Comparison of ENCODE assay signal across 8 cellular contexts in the genomic region with DNA sequence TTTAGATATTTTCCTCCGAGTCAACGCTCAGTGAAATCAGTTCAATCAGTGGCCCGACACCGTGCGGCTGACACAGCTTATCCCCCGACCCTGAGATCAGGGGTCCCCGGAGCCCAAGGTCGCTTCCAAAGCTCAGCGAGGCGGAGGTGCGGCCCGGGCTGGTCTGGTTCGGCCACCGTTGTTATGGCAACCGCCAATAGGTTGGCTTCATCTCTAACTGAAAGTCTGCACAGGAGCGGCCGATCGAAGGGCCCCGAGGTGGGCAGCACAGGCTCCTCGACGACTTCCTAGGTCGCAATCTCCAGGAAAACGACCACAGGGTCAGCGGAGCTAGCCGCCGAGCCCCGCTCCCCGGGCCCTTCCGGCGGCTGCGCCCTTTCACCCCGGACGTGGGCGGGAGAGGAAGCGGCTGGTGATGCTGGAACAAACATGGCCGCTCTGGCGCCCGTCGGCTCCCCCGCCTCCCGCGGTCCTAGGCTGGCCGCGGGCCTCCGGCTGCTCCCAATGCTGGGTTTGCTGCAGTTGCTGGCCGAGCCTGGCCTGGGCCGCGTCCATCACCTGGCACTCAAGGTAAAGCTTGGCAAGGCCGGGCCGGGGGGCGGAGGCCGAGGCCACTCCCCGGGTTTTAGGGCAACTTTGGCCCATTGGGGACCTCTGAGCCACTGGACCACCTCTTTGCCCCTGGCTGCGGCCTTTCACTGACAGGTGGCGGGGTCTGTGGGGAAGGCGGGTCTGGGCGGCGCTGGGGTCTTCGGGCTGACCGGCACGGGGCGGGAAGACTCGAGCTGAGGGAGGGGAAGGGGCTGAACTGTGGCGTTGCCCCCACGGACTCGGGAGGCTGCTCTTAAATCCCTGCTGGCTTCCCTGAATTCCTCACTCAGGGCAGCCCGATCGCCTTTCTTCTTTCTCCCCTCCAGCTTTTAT. TPM values are rescaled to one million over a fixed set of nuclear protein-coding genes. Genes with fewer than 3 reads are reported as not detected.
DNase-seq lines count a peak whose midpoint lies in the region; ATAC-seq and TF ChIP-seq lines count a peak whose summit lies in the region.

A gene (plus strand): TSS at position 403 of the 924 bp plus-strand sequence. CDS start 27 bp downstream, at position 430.

- peak within 1 kb of the TSS; percentile 97 for H3K4me3 ChIP-seq in lower lobe of right lung

- peaks cover 13% of the 10 kb centered on the region for H3K36me3 Mint-ChIP-seq in activated CD4-positive, alpha-beta memory T cell treated with anti-CD3 and anti-CD28 coated beads, Interleukin-2, amount 10 ng/mL, durations not matched to agents 7 days and 5 days (ENCODE audit: low read depth)

- intact Hi-C loops in lower lobe of right lung (cut with DNase I) = no loop called here

- TF ChIP-seq CTCF in lower lobe of right lung (IDR thresholded peaks at IDR 0.05) = no peak

- no peaks in the 10 kb centered on the region for H3K27me3 Mint-ChIP-seq in activated CD4-positive, alpha-beta memory T cell treated with anti-CD3 and anti-CD28 coated beads, Interleukin-2, amount 10 ng/mL, durations not matched to agents 7 days and 5 days

- peaks cover 10% of the 10 kb centered on the region for H3K36me3 ChIP-seq in lower lobe of right lung

- H3K27ac ChIP-seq in lower lobe of right lung = peak within 1 kb of the TSS; percentile 92

- no peaks in the 10 kb centered on the region for H3K9me3 Mint-ChIP-seq in activated CD4-positive, alpha-beta memory T cell treated with anti-CD3 and anti-CD28 coated beads, Interleukin-2, amount 10 ng/mL, durations not matched to agents 7 days and 5 days

- peaks cover 43% of the 10 kb centered on the region for H3K4me1 Mint-ChIP-seq in activated CD4-positive, alpha-beta memory T cell treated with anti-CD3 and anti-CD28 coated beads, Interleukin-2, amount 10 ng/mL, durations not matched to agents 7 days and 5 days

- POLR2A ChIA-PET in activated CD4-positive, alpha-beta memory T cell treated with anti-CD3 and anti-CD28 coated beads, Interleukin-2, amount 10 ng/mL, durations not matched to agents 7 days and 5 days (lab: Charles Lee) = interaction anchor here (0.6 to 2.7 kb wide), 30 partner anchors 9 to 219 kb away, joined by 3 to 64 read pairs (median 4); a partner anchor contains a TSS

- DNase-seq in 8988T (peak; percentile 80), NCI-H748 (lab: John Stamatoyannopoulos, UW; ENCODE audit: unreplicated experiment) (peak; percentile 81), ecto neural progenitor cell (ENCODE audit: low spot score) (peak; percentile 88), lower lobe of right lung (peak; percentile 89)
- peak; percentile 82 for DNase-seq in activated CD4-positive, alpha-beta memory T cell treated with anti-CD3 and anti-CD28 coated beads, Interleukin-2, amount 10 ng/mL, durations not matched to agents 7 days and 5 days
- DNase-seq in stimulated activated CD4-positive, alpha-beta T cell treated with anti-CD3 and anti-CD28 coated beads, TNF-alpha, amount 100 ng/mL, for 24 hours (ENCODE audit: low read depth in 3 of 3) = peak; percentile 59 to 80 (median 62)

- H3K27ac Mint-ChIP-seq in activated CD4-positive, alpha-beta memory T cell treated with anti-CD3 and anti-CD28 coated beads, Interleukin-2, amount 10 ng/mL, durations not matched to agents 7 days and 5 days = peak within 1 kb of the TSS; percentile 91

- H3K4me3 Mint-ChIP-seq in activated CD4-positive, alpha-beta memory T cell treated with anti-CD3 and anti-CD28 coated beads, Interleukin-2, amount 10 ng/mL, durations not matched to agents 7 days and 5 days = peak within 1 kb of the TSS; percentile 92

- no peaks in the 10 kb centered on the region for H3K27me3 ChIP-seq in lower lobe of right lung (ENCODE audit: low read depth)

- ATAC-seq in GM18517 (IDR thresholded peaks at IDR 0.05; ENCODE audit: unreplicated experiment) = peak; percentile 68
- peak; percentile 53 for ATAC-seq in HG03097 (IDR thresholded peaks at IDR 0.05; ENCODE audit: low FRiP score, unreplicated experiment)
- ATAC-seq in lower lobe of right lung = peak; percentile 97 to 99

- no peaks in the 10 kb centered on the region for H3K9me3 ChIP-seq in lower lobe of right lung

- CTCF ChIA-PET in activated CD4-positive, alpha-beta memory T cell treated with anti-CD3 and anti-CD28 coated beads, Interleukin-2, amount 10 ng/mL, durations not matched to agents 7 days and 5 days (lab: Charles Lee) = interaction anchor here (1.1 to 2.1 kb wide), 5 partner anchors 9 to 169 kb away, joined by 3 to 11 read pairs (median 8); no protein-coding TSS in a partner anchor

- peaks cover 39% of the 10 kb centered on the region for H3K4me1 ChIP-seq in lower lobe of right lung

RNA-seq across cellular contexts. Expression of the gene that starts here (rescaled TPM):
- 10 to 100 TPM; 25.1 to 26.3 TPM for total RNA-seq in activated CD4-positive, alpha-beta memory T cell treated with anti-CD3 and anti-CD28 coated beads, Interleukin-2, amount 10 ng/mL, durations not matched to agents 7 days and 5 days
- total RNA-seq in lower lobe of right lung = 43.0 TPM

Comparison
In these comparisons a context has a peak if more than half of its experiments do, and no peak if none do; other contexts are left out.
1. Peak in every context shown above with its lines: DNase-seq, ATAC-seq, H3K4me3 ChIP-seq and H3K27ac ChIP-seq.